In genomic region chr12:109870648-109871047, GRCh38 we compare ENCODE assay signal across 15 cellular contexts. TPM values are rescaled to one million over a fixed set of nuclear protein-coding genes. Genes with fewer than 3 reads are reported as not detected.
A peak's percentile ranks its signal among the peaks of the same experiment; 100 is the strongest.
DNase-seq lines count a peak whose midpoint lies in the region; ATAC-seq and TF ChIP-seq lines count a peak whose summit lies in the region.
"Had no signal": no experiment of that assay in that cellular context is flagged by ENCODE, and none has a peak within 500 bp of the region (broad histone marks: within the 10 kb centered on the region; RNA-seq: fewer than 3 reads in every experiment).

No MANE protein-coding gene starts in this region.

- peak; percentile 78 to 83 for ATAC-seq in activated naive CD4-positive, alpha-beta T cell treated with anti-CD3 and anti-CD28 coated beads, Interleukin-2, amount 50 U/mL, for 72 hours
- ATAC-seq in HG03280 (IDR thresholded peaks at IDR 0.05; ENCODE audit: unreplicated experiment), result no peak
- ATAC-seq: esophagus mucosa, Right ventricle myocardium inferior had no signal

- CTCF ChIA-PET in SK-N-SH (lab: Yijun Ruan, JAX), result interaction anchor here (1.0 to 13.1 kb wide), 2 partner anchors 16 to 25 kb away, joined by 3 to 91 read pairs; no protein-coding TSS in a partner anchor

- no peaks in the 10 kb centered on the region; the same call in 1 of the 2 replicates for H4K20me1 ChIP-seq in SK-N-SH (ENCODE audit: insufficient read depth)

- no peaks in the 10 kb centered on the region for H3K9me2 ChIP-seq in SK-N-SH

- no peaks in the 10 kb centered on the region for H3K9me3 ChIP-seq in SK-N-SH
- H3K9me3 ChIP-seq: MG63, right atrium auricular region had no signal

- H3K9ac ChIP-seq in SK-N-SH, result no peak overlapping the region

- no peak overlapping the region for H3K4me3 Mint-ChIP-seq in type B pancreatic cell

- no peak overlapping the region for H2AFZ ChIP-seq in SK-N-SH (ENCODE audit: low read depth)

- TF ChIP-seq CTCF in SK-N-SH (IDR thresholded peaks at IDR 0.05) (no peak), fibroblast of mammary gland (conservative IDR thresholded peaks at IDR 0.05; ENCODE audit: control insufficient read depth, insufficient read depth, low read depth, low read length) (no peak), type B pancreatic cell (conservative IDR thresholded peaks at IDR 0.05) (no peak)

- H3K27ac Mint-ChIP-seq in activated naive CD4-positive, alpha-beta T cell treated with anti-CD3 and anti-CD28 coated beads, Interleukin-2, amount 50 U/mL, for 72 hours, result peak overlapping the region in 1 of 2 donors; percentile 6
- H3K27ac Mint-ChIP-seq in type B pancreatic cell, result peak overlapping the region; percentile 54

- peaks cover 58% of the 10 kb centered on the region for H3K79me2 ChIP-seq in SK-N-SH (ENCODE audit: insufficient read depth)

- H3K36me3 ChIP-seq in SK-N-SH (replicated peaks in 1 of 2; ENCODE audit: control insufficient read depth in 1 of 2, insufficient read depth in 2 of 2, low read length in 1 of 2), result no peaks in the 10 kb centered on the region
- H3K36me3 ChIP-seq: brain microvascular endothelial cell, MG63, right atrium auricular region, WERI-Rb-1 had no signal

- POLR2A ChIA-PET in SK-N-SH (lab: Yijun Ruan, JAX), result interaction anchor here (0.6 kb wide), 1 partner anchor 52 kb away, joined by 3 read pairs; no protein-coding TSS in a partner anchor

- no peaks in the 10 kb centered on the region for H3K36me3 Mint-ChIP-seq in activated naive CD4-positive, alpha-beta T cell treated with anti-CD3 and anti-CD28 coated beads, Interleukin-2, amount 50 U/mL, for 72 hours
- H3K36me3 Mint-ChIP-seq in type B pancreatic cell, result peaks cover 9% of the 10 kb centered on the region

- no peak for DNase-seq in activated naive CD4-positive, alpha-beta T cell treated with anti-CD3 and anti-CD28 coated beads, Interleukin-2, amount 50 U/mL, for 72 hours (ENCODE audit: low spot score in 2 of 2)
- DNase-seq in activated naive CD4-positive, alpha-beta T cell treated with anti-CD3 and anti-CD28 coated beads, Interleukin-2, amount 50 U/mL, for 16 hours, result no peak
- DNase-seq in SK-N-SH, result no peak
- DNase-seq in fibroblast of mammary gland (ENCODE audit: low read depth), result peak; percentile 62
- no peak for DNase-seq in type B pancreatic cell (ENCODE audit: extremely low spot score, unreplicated experiment)
- no peak for DNase-seq in DMS153 treated with DMSO at 0.1 percent for 48 hours (lab: John Stamatoyannopoulos, UW; ENCODE audit: unreplicated experiment)
- DNase-seq in stimulated activated CD4-positive, alpha-beta T cell treated with anti-CD3 and anti-CD28 coated beads, Interleukin-4, amount 100 ng/mL, for 1 hour, result no peak
- DNase-seq: brain microvascular endothelial cell, MG63, NCI-H524, WERI-Rb-1 had no signal

- H3K9me3 Mint-ChIP-seq in activated naive CD4-positive, alpha-beta T cell treated with anti-CD3 and anti-CD28 coated beads, Interleukin-2, amount 50 U/mL, for 72 hours, result no peaks in the 10 kb centered on the region
- no peaks in the 10 kb centered on the region for H3K9me3 Mint-ChIP-seq in type B pancreatic cell

- TF ChIP-seq EP300 in SK-N-SH (IDR thresholded peaks at IDR 0.05; ENCODE audit: borderline replicate concordance in 1 of 2, low read depth in 1 of 2, low read length in 1 of 2), result no peak

- H3K4me1 ChIP-seq in SK-N-SH (ENCODE audit: control insufficient read depth in 1 of 2, insufficient read depth in 2 of 2, low read depth in 1 of 2, low read length in 1 of 2), result peaks cover 10 to 17% of the 10 kb centered on the region in 2 experiments; a peak in 2 of 4 replicates

- no peak for TF ChIP-seq RAD21 in SK-N-SH (IDR thresholded peaks at IDR 0.05; ENCODE audit: low read length)

- peak overlapping the region in 1 of 2 experiments; percentile 32; a peak in 2 of 4 replicates for H3K27ac ChIP-seq in SK-N-SH (ENCODE audit: low read depth in 2 of 2, low read length in 1 of 2)
- H3K27ac ChIP-seq: brain microvascular endothelial cell, right atrium auricular region, WERI-Rb-1 had no signal

- H3K27me3 ChIP-seq in SK-N-SH (ENCODE audit: insufficient read depth), result no peaks in the 10 kb centered on the region
- H3K27me3 ChIP-seq: brain microvascular endothelial cell, MG63, right atrium auricular region had no signal

- H3K4me1 Mint-ChIP-seq in type B pancreatic cell (ENCODE audit: unreplicated experiment), result peaks cover 32% of the 10 kb centered on the region

- no peak overlapping the region for H3K4me2 ChIP-seq in SK-N-SH

- H3F3A ChIP-seq in SK-N-SH (replicated peaks; ENCODE audit: insufficient read depth), result peaks cover 12% of the 10 kb centered on the region

- no peaks in the 10 kb centered on the region for H3K27me3 Mint-ChIP-seq in type B pancreatic cell

- 70% methylated on average over 2 of the region's 2 CpGs for WGBS in SK-N-SH (ENCODE audit: low lambda C conversion rate)

- H3K4me3 ChIP-seq in SK-N-SH (ENCODE audit: low read depth in 2 of 2, low read length in 1 of 2), result no peak overlapping the region
- H3K4me3 ChIP-seq in fibroblast of mammary gland (ENCODE audit: control insufficient read depth, low read depth, low read length), result no peak overlapping the region
- H3K4me3 ChIP-seq: MG63, right atrium auricular region had no signal

TF ChIP-seq in SK-N-SH, 30 proteins besides CTCF, POLR2A, EP300 and RAD21:
- TF ChIP-seq PBX3 (IDR thresholded peaks at IDR 0.05) (no peak), FOSL2 (IDR thresholded peaks at IDR 0.05; ENCODE audit: borderline replicate concordance, low read depth) (peak; percentile 22; the same call in 1 of the 2 replicates)

RNA-seq across cellular contexts. Expression of gene GLTP, which starts 9.7 kb away (rescaled TPM):
- 10 to 100 TPM; 22.2 to 24.9 TPM for total RNA-seq in activated naive CD4-positive, alpha-beta T cell treated with anti-CD3 and anti-CD28 coated beads, Interleukin-2, amount 50 U/mL, for 72 hours
- 16.9 and 23.0 TPM in 2 replicates for polyA plus RNA-seq in SK-N-SH (2012; rRNA removed)
- 20.3 and 20.5 TPM in 2 replicates for polyA plus RNA-seq in SK-N-SH (2012; cell fraction: cytosol; rRNA removed)
- 6.1 and 10.8 TPM in 2 replicates for polyA plus RNA-seq in SK-N-SH (2012; cell fraction: nucleus; rRNA removed)
- total RNA-seq in type B pancreatic cell (ENCODE audit: low replicate concordance), result 48.7 and 118 TPM in 2 replicates

RNA-seq across cellular contexts. Expression of gene TCHP, which starts 29.4 kb away (rescaled TPM):
- total RNA-seq in activated naive CD4-positive, alpha-beta T cell treated with anti-CD3 and anti-CD28 coated beads, Interleukin-2, amount 50 U/mL, for 72 hours, result 10 to 100 TPM; 14.9 to 18.3 TPM
- polyA plus RNA-seq in SK-N-SH (2012; rRNA removed), result 19.0 and 37.3 TPM in 2 replicates
- polyA plus RNA-seq in SK-N-SH (2012; cell fraction: cytosol; rRNA removed), result 27.3 and 33.6 TPM in 2 replicates
- 58.3 and 84.4 TPM in 2 replicates for polyA plus RNA-seq in SK-N-SH (2012; cell fraction: nucleus; rRNA removed)
- total RNA-seq in type B pancreatic cell (ENCODE audit: low replicate concordance), result 21.6 TPM in 2 replicates

RNA-seq across cellular contexts. Expression of gene TRPV4, which starts 37.5 kb away (rescaled TPM):
- total RNA-seq in activated naive CD4-positive, alpha-beta T cell treated with anti-CD3 and anti-CD28 coated beads, Interleukin-2, amount 50 U/mL, for 72 hours, result not detected
- 5.2 and 5.4 TPM in 2 replicates for polyA plus RNA-seq in SK-N-SH (2012; rRNA removed)
- 2.1 and 3.2 TPM in 2 replicates for polyA plus RNA-seq in SK-N-SH (2012; cell fraction: cytosol; rRNA removed)
- polyA plus RNA-seq in SK-N-SH (2012; cell fraction: nucleus; rRNA removed), result 7.3 and 8.9 TPM in 2 replicates
- 2.1 and 3.1 TPM in 2 replicates for total RNA-seq in type B pancreatic cell (ENCODE audit: low replicate concordance)
